ENCODE assay signal across 28 cellular contexts in the genomic region with DNA sequence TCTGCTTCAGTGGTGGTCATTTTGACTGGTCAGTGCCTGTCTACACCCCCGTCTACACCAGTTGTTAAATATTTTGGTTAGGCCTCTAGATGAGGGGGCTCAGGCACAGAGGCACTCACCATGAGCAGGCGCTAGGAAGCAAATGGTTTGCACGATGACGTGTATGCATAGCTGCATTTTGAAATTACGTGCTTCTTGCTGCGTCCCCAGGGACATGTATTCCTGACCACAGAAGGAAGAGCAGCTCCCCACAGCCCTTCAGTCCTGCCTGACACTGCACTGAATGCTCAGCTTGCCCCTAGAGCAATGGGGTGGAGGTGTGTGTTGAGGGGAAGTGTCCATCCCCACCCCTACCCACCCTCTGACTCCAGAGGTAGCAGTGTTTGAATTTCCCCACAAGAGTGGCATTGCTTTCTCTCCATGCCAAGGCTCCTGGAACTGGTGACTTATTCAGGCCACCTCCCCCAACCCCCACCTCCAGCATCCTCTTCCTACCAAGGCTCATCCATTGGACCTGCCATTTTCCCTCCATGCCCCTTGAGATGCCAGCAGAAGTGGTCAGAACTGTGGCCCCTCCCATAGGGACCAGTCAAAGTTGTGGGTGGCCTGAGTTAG. TPM values are rescaled to one million over a fixed set of nuclear protein-coding genes. Genes with fewer than 3 reads are reported as not detected.
DNase-seq lines count a peak whose midpoint lies in the region; ATAC-seq and TF ChIP-seq lines count a peak whose summit lies in the region.
"Had no signal": no experiment of that assay in that cellular context is flagged by ENCODE, and none has a peak within 500 bp of the region (broad histone marks: within the 10 kb centered on the region; RNA-seq: fewer than 3 reads in every experiment).

No MANE protein-coding gene starts in this region.

- H3K36me3 Mint-ChIP-seq in activated naive CD8-positive, alpha-beta T cell treated with anti-CD3 and anti-CD28 coated beads, Interleukin-2, amount 10 ng/mL, durations not matched to agents 7 days and 5 days: no peaks in the 10 kb centered on the region
- H3K36me3 Mint-ChIP-seq in activated naive CD8-positive, alpha-beta T cell treated with anti-CD3 and anti-CD28 coated beads, Interleukin-2, amount 50 U/mL, for 24 hours (ENCODE audit: low read depth): no peaks in the 10 kb centered on the region

- H3K9me3 ChIP-seq in stomach: no peaks in the 10 kb centered on the region
- H3K9me3 ChIP-seq: adrenal gland, neutrophil, prostate gland, thyroid gland had no signal

- H3K56ac ChIP-seq in mesendoderm (ENCODE audit: low read length): peak overlapping the region; percentile 30

- H3K4me2 ChIP-seq in mesendoderm (ENCODE audit: low read length): no peak overlapping the region
- H3K4me2 ChIP-seq: PC-9 had no signal

- no peak overlapping the region for H3K4me3 Mint-ChIP-seq in activated naive CD8-positive, alpha-beta T cell treated with anti-CD3 and anti-CD28 coated beads, Interleukin-2, amount 10 ng/mL, durations not matched to agents 7 days and 5 days
- no peak overlapping the region for H3K4me3 Mint-ChIP-seq in activated naive CD8-positive, alpha-beta T cell treated with anti-CD3 and anti-CD28 coated beads, Interleukin-2, amount 50 U/mL, for 24 hours
- H3K4me3 Mint-ChIP-seq: B cell; stimulated activated naive CD8-positive, alpha-beta T cell treated with anti-CD3 and anti-CD28 coated beads, Interleukin-15, amount 100 ng/mL, for 72 hours; T-helper 2 cell treated with Interferon-gamma antibody and Interleukin-4, amounts not matched to agents 5 μg/mL and 100 μg/mL, for 36 hours had no signal

- H2AK5ac ChIP-seq in mesendoderm (ENCODE audit: low read length): no peak overlapping the region

- in situ Hi-C loops in brain microvascular endothelial cell (cut with HindIII; ENCODE audit: low pct_ligation_motif_present, low sequenced_read_pairs): no loop called here

- no peak overlapping the region for H3K23ac ChIP-seq in mesendoderm (ENCODE audit: low read length)

- POLR2A ChIA-PET in activated naive CD8-positive, alpha-beta T cell treated with anti-CD3 and anti-CD28 coated beads, Interleukin-2, amount 10 ng/mL, durations not matched to agents 7 days and 5 days (lab: Charles Lee): no interaction called here

- no CpG with 5 or more reads among the region's 6 CpGs for WGBS in mesendoderm (ENCODE audit: extremely low coverage, insufficient coverage, low lambda C conversion rate)
- WGBS in stomach, 5 donors: 87 to 96% (median 94%) methylated on average over 6 of the region's 6 CpGs

- H3K27ac Mint-ChIP-seq in activated naive CD8-positive, alpha-beta T cell treated with anti-CD3 and anti-CD28 coated beads, Interleukin-2, amount 10 ng/mL, durations not matched to agents 7 days and 5 days: no peak overlapping the region
- no peak overlapping the region for H3K27ac Mint-ChIP-seq in activated naive CD8-positive, alpha-beta T cell treated with anti-CD3 and anti-CD28 coated beads, Interleukin-2, amount 50 U/mL, for 24 hours
- H3K27ac Mint-ChIP-seq: B cell had no signal

- H3K36me3 ChIP-seq in brain microvascular endothelial cell (replicated peaks) (no peaks in the 10 kb centered on the region), mesendoderm (ENCODE audit: control insufficient read depth, insufficient read depth, low read length) (no peaks in the 10 kb centered on the region), stomach (no peaks in the 10 kb centered on the region)
- H3K36me3 ChIP-seq: adrenal gland, neutrophil, prostate gland, thyroid gland had no signal

- H3K27me3 Mint-ChIP-seq in activated naive CD8-positive, alpha-beta T cell treated with anti-CD3 and anti-CD28 coated beads, Interleukin-2, amount 10 ng/mL, durations not matched to agents 7 days and 5 days: peaks cover 17% of the 10 kb centered on the region
- H3K27me3 Mint-ChIP-seq in activated naive CD8-positive, alpha-beta T cell treated with anti-CD3 and anti-CD28 coated beads, Interleukin-2, amount 50 U/mL, for 24 hours: peaks cover 3% of the 10 kb centered on the region
- H3K27me3 Mint-ChIP-seq: B cell; stimulated activated naive CD8-positive, alpha-beta T cell treated with anti-CD3 and anti-CD28 coated beads, Interleukin-15, amount 100 ng/mL, for 72 hours had no signal

- H3K18ac ChIP-seq in mesendoderm (ENCODE audit: low read length): no peak overlapping the region

- DNase-seq in activated naive CD8-positive, alpha-beta T cell treated with anti-CD3 and anti-CD28 coated beads, Interleukin-2, amount 10 ng/mL, durations not matched to agents 7 days and 5 days: peak; percentile 22
- DNase-seq in activated naive CD8-positive, alpha-beta T cell treated with anti-CD3 and anti-CD28 coated beads, Interleukin-2, amount 50 U/mL, for 24 hours: no peak
- DNase-seq in brain microvascular endothelial cell (peak; percentile 79), mesendoderm (no peak), stomach (peak; percentile 14), OCI-M1 (lab: John Stamatoyannopoulos, UW) (no peak), left colon (no peak)
- DNase-seq: activated CD4-positive, alpha-beta T cell treated with anti-CD3 and anti-CD28 coated beads for 4 hours; activated naive CD4-positive, alpha-beta T cell; activated T-cell treated with anti-CD3 and anti-CD28 coated beads, Interleukin-2, amount 50 U/mL, for 48 hours; effector CD8-positive, alpha-beta T cell; erythroblast; mammary epithelial cell; NCI-H1105 treated with DMSO at 0.1 percent for 48 hours; NCI-H1930; NCI-H526; NK-92 treated with Interleukin-12 subunit alpha and Interleukin-12 subunit beta, amount 100 ng/mL, for 24 hours; PC-9; Right ventricle myocardium superior; stimulated activated naive CD8-positive, alpha-beta T cell treated with anti-CD3 and anti-CD28 coated beads, Interleukin-15, amount 100 ng/mL, for 72 hours; thyroid gland had no signal

- no peaks in the 10 kb centered on the region for H3K4me1 ChIP-seq in mesendoderm (ENCODE audit: control insufficient read depth, low read depth, low read length)
- peaks cover 0 to 3% (median 1%) of the 10 kb centered on the region in 4 donors for H3K4me1 ChIP-seq in stomach
- H3K4me1 ChIP-seq: adrenal gland, prostate gland, thyroid gland had no signal

- intact Hi-C loops in stomach (cut with DNase I; ENCODE audit: low total_unique reads) (loop anchor here (10.0 kb wide), 1 partner anchor 683 kb away; no protein-coding TSS in a partner anchor), left colon (cut with DNase I, micrococcal nuclease) (loop anchor here in 1 of 2 donors (5.0 kb wide), 1 partner anchor 685 kb away; no protein-coding TSS in a partner anchor)

- no peak overlapping the region for H2BK15ac ChIP-seq in mesendoderm (replicated peaks; ENCODE audit: low read depth)

- no peak for TF ChIP-seq CTCF in brain microvascular endothelial cell (IDR thresholded peaks at IDR 0.05; ENCODE audit: low read depth, low read length, missing control alignments)
- TF ChIP-seq CTCF in stomach (IDR thresholded peaks at IDR 0.05): no peak

- no peak for ATAC-seq in activated naive CD8-positive, alpha-beta T cell treated with anti-CD3 and anti-CD28 coated beads, Interleukin-2, amount 10 ng/mL, durations not matched to agents 7 days and 5 days (ENCODE audit: low read depth)
- no peak for ATAC-seq in activated naive CD8-positive, alpha-beta T cell treated with anti-CD3 and anti-CD28 coated beads, Interleukin-2, amount 50 U/mL, for 24 hours
- ATAC-seq in HG03571 (IDR thresholded peaks at IDR 0.05; ENCODE audit: unreplicated experiment): no peak
- ATAC-seq in left colon: no peak
- ATAC-seq: stimulated activated naive CD8-positive, alpha-beta T cell treated with anti-CD3 and anti-CD28 coated beads, Interleukin-15, amount 100 ng/mL, for 72 hours had no signal

- H3K27me3 ChIP-seq in brain microvascular endothelial cell (replicated peaks) (no peaks in the 10 kb centered on the region), mesendoderm (ENCODE audit: insufficient read depth, low read length, poor library complexity) (no peaks in the 10 kb centered on the region), stomach (peaks cover 0 to 1% (median 0%) of the 10 kb centered on the region in 3 donors)
- H3K27me3 ChIP-seq: adrenal gland, neutrophil, thyroid gland had no signal

- no peak overlapping the region for H3K9ac ChIP-seq in mesendoderm (ENCODE audit: low read length)

- H2BK5ac ChIP-seq in mesendoderm (ENCODE audit: low read length): no peak overlapping the region

- no peaks in the 10 kb centered on the region for H3K79me2 ChIP-seq in mesendoderm (ENCODE audit: control insufficient read depth, insufficient read depth, low read length)

- H4K8ac ChIP-seq in mesendoderm (ENCODE audit: low read depth, low read length): no peak overlapping the region

- no peaks in the 10 kb centered on the region for H3K9me3 Mint-ChIP-seq in activated naive CD8-positive, alpha-beta T cell treated with anti-CD3 and anti-CD28 coated beads, Interleukin-2, amount 10 ng/mL, durations not matched to agents 7 days and 5 days
- H3K9me3 Mint-ChIP-seq in activated naive CD8-positive, alpha-beta T cell treated with anti-CD3 and anti-CD28 coated beads, Interleukin-2, amount 50 U/mL, for 24 hours: no peaks in the 10 kb centered on the region
- H3K9me3 Mint-ChIP-seq: stimulated activated naive CD8-positive, alpha-beta T cell treated with anti-CD3 and anti-CD28 coated beads, Interleukin-15, amount 100 ng/mL, for 72 hours; T-helper 2 cell treated with Interferon-gamma antibody and Interleukin-4, amounts not matched to agents 5 μg/mL and 100 μg/mL, for 36 hours had no signal

- H4K5ac ChIP-seq in mesendoderm (ENCODE audit: low read length): no peak overlapping the region

- H3K27ac ChIP-seq in brain microvascular endothelial cell (no peak overlapping the region), mesendoderm (ENCODE audit: low read depth, low read length) (no peak overlapping the region), stomach (no peak overlapping the region)
- H3K27ac ChIP-seq: adrenal gland, neutrophil, PC-9, prostate gland, thyroid gland, VCaP had no signal

- no peak overlapping the region for H2BK120ac ChIP-seq in mesendoderm (ENCODE audit: low read depth, low read length)

- H3K79me1 ChIP-seq in mesendoderm (ENCODE audit: low read length): no peaks in the 10 kb centered on the region

- no peak overlapping the region for H3K4ac ChIP-seq in mesendoderm (ENCODE audit: low read depth, low read length)

- H3K4me1 Mint-ChIP-seq in activated naive CD8-positive, alpha-beta T cell treated with anti-CD3 and anti-CD28 coated beads, Interleukin-2, amount 10 ng/mL, durations not matched to agents 7 days and 5 days: peaks cover 12% of the 10 kb centered on the region
- H3K4me1 Mint-ChIP-seq in activated naive CD8-positive, alpha-beta T cell treated with anti-CD3 and anti-CD28 coated beads, Interleukin-2, amount 50 U/mL, for 24 hours: peaks cover 7% of the 10 kb centered on the region

- TF ChIP-seq POLR2A in stomach (IDR thresholded peaks at IDR 0.05): no peak

- no peak for TF ChIP-seq EP300 in stomach (IDR thresholded peaks at IDR 0.05)

- H3K4me3 ChIP-seq in brain microvascular endothelial cell (ENCODE audit: low read depth, low read length): no peak overlapping the region
- H3K4me3 ChIP-seq in mesendoderm (ENCODE audit: low read length): no peak overlapping the region
- H3K4me3 ChIP-seq in stomach: no peak overlapping the region
- H3K4me3 ChIP-seq: adrenal gland, PC-9, prostate gland, thyroid gland had no signal

RNA-seq across cellular contexts. Expression of gene ZAP70, which starts 11.4 kb away (rescaled TPM):
- 100 to 1,000 TPM; 350 to 367 TPM for total RNA-seq in activated naive CD8-positive, alpha-beta T cell treated with anti-CD3 and anti-CD28 coated beads, Interleukin-2, amount 10 ng/mL, durations not matched to agents 7 days and 5 days
- polyA plus RNA-seq in mesendoderm (2013, experiment 1 of 2): 0.46 TPM
- 0.63 TPM for polyA plus RNA-seq in mesendoderm (2013, experiment 2 of 2)
- total RNA-seq in stomach (10 to 100 TPM in 3 of 5 donors, 1 to 10 TPM in 2; 3.3 to 78.2 (median 19.2) TPM), left colon (1 to 10 TPM; 2.8 to 2.9 TPM)
- polyA plus RNA-seq in stomach: 1 to 10 TPM; 1.1 to 2.8 (median 2.1) TPM
- total RNA-seq: PC-9 had no signal

RNA-seq across cellular contexts. Expression of gene C2orf92, which starts 32.4 kb away (rescaled TPM):
- total RNA-seq in activated naive CD8-positive, alpha-beta T cell treated with anti-CD3 and anti-CD28 coated beads, Interleukin-2, amount 10 ng/mL, durations not matched to agents 7 days and 5 days: 1 to 10 TPM; 6.9 to 8.8 TPM
- 1.7 TPM for polyA plus RNA-seq in mesendoderm (2013, experiment 1 of 2)
- 1.7 TPM for polyA plus RNA-seq in mesendoderm (2013, experiment 2 of 2)
- total RNA-seq in stomach: 10 to 100 TPM in 2 of 5 donors, 1 to 10 TPM in 1, not detected in 2; 2.3 to 35.3 (median 15.2) TPM
- 1 to 10 TPM; 3.1 to 7.8 (median 4.2) TPM for polyA plus RNA-seq in stomach
- total RNA-seq in left colon: 1 to 10 TPM; 7.2 to 7.8 TPM

RNA-seq across cellular contexts. Expression of gene ACTR1B, which starts 38.1 kb away (rescaled TPM):
- 10 to 100 TPM; 96.2 to 98.7 TPM for total RNA-seq in activated naive CD8-positive, alpha-beta T cell treated with anti-CD3 and anti-CD28 coated beads, Interleukin-2, amount 10 ng/mL, durations not matched to agents 7 days and 5 days
- 16.6 TPM for polyA plus RNA-seq in mesendoderm (2013, experiment 1 of 2)
- polyA plus RNA-seq in mesendoderm (2013, experiment 2 of 2): 16.7 TPM
- total RNA-seq in stomach: 10 to 100 TPM; 47.5 to 92.1 (median 53.4) TPM
- polyA plus RNA-seq in stomach: 10 to 100 TPM; 56.2 to 60.3 (median 57.3) TPM
- total RNA-seq in left colon: 10 to 100 TPM; 67.4 to 79.2 TPM

RNA-seq across cellular contexts. Expression of gene COX5B, which starts 56.1 kb away (rescaled TPM):
- total RNA-seq in activated naive CD8-positive, alpha-beta T cell treated with anti-CD3 and anti-CD28 coated beads, Interleukin-2, amount 10 ng/mL, durations not matched to agents 7 days and 5 days: 100 to 1,000 TPM; 190 to 192 TPM
- polyA plus RNA-seq in mesendoderm (2013, experiment 1 of 2): 235 TPM
- polyA plus RNA-seq in mesendoderm (2013, experiment 2 of 2): 239 TPM
- 100 to 1,000 TPM; 370 to 935 (median 470) TPM for total RNA-seq in stomach
- 100 to 1,000 TPM; 543 to 718 (median 600) TPM for polyA plus RNA-seq in stomach
- total RNA-seq in left colon: 100 to 1,000 TPM; 626 to 674 TPM

Comparison
In these comparisons a context has a peak if more than half of its experiments do, and no peak if none do; other contexts are left out.
1. DNase-seq: peak in activated naive CD8-positive, alpha-beta T cell treated with anti-CD3 and anti-CD28 coated beads, Interleukin-2, amount 10 ng/mL, durations not matched to agents 7 days and 5 days (single experiment), brain microvascular endothelial cell (single experiment) and stomach (single experiment); none in activated naive CD8-positive, alpha-beta T cell treated with anti-CD3 and anti-CD28 coated beads, Interleukin-2, amount 50 U/mL, for 24 hours (single experiment), mesendoderm (single experiment), OCI-M1 (single experiment) and left colon (0 of 2).
2. RNA of gene ZAP70, which starts 11.4 kb away (total RNA-seq): 350 to 367 TPM in activated naive CD8-positive, alpha-beta T cell treated with anti-CD3 and anti-CD28 coated beads, Interleukin-2, amount 10 ng/mL, durations not matched to agents 7 days and 5 days; 3.3 to 78.2 TPM in stomach and 2.8 to 2.9 TPM in left colon; every median in the first group is over 4 times any median in the second.